In the genomic region with DNA sequence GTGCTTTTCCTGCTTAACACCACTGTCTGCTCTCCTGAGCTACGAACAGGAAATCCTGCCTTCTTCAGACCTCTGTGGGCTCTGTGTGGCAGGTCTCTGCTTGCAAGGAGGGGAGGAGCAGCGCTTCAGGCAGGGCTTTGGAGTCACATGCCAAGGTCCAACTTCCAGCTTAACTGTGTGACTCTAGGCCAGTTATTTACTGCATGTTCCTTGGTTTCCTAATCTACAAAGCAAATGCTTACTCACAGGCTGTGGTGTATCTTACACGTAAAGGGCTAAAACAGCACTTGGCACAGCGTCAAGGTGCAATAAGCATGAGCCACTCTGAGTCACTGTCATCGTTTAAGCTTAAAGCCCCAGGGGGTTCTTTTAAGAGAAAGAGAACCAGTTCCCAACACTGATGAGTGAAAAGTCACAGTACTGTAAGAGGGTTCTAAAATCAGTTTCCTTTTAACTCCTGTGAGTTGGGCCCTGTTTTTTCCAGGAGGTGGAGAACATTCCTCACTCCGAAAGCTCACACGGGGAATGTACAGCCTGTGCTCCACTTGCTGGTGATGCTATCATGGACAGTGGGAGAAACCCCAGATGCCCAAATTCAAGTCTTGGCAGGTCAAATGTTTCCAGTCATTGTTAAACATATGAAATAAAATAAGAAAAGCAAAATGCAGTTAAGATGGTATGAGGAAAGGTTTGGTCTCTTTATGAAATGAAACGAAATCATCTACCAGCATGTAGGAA, we compare ENCODE assay signal across 1 cellular context.
TF ChIP-seq lines count a peak whose summit lies in the region.

No MANE protein-coding gene starts in this region.

TF ChIP-seq in HepG2, 621 proteins besides CTCF, POLR2A, EP300 and RAD21 (continued from another document and continues in another):
- TF ChIP-seq, protein P1, sequence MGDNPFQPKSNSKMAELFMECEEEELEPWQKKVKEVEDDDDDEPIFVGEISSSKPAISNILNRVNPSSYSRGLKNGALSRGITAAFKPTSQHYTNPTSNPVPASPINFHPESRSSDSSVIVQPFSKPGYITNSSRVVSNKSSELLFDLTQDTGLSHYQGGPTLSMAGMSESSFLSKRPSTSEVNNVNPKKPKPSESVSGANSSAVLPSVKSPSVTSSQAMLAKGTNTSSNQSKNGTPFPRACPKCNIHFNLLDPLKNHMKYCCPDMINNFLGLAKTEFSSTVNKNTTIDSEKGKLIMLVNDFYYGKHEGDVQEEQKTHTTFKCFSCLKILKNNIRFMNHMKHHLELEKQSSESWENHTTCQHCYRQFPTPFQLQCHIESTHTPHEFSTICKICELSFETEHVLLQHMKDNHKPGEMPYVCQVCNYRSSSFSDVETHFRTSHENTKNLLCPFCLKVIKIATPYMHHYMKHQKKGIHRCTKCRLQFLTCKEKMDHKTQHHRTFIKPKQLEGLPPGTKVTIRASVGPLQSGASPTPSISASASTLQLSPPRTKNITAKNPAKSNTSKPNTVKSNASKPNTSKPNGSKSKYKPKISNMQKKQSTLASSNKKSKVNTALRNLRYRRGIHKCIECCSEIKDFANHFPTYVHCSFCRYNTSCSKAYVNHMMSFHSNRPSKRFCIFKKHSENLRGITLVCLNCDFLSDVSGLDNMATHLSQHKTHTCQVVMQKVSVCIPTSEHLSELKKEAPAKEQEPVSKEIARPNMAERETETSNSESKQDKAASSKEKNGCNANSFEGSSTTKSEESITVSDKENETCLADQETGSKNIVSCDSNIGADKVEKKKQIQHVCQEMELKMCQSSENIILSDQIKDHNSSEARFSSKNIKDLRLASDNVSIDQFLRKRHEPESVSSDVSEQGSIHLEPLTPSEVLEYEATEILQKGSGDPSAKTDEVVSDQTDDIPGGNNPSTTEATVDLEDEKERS (CRISPR knock-in tag; IDR thresholded peaks at IDR 0.05) = peak; percentile 89
- TF ChIP-seq ZFP36 (IDR thresholded peaks at IDR 0.05; ENCODE audit: borderline replicate concordance, low read depth, low read length, partially characterized antibody) = no peak
- TF ChIP-seq ZNF326 (CRISPR knock-in tag; IDR thresholded peaks at IDR 0.05; ENCODE audit: borderline replicate concordance) = no peak
- TF ChIP-seq, protein P2, sequence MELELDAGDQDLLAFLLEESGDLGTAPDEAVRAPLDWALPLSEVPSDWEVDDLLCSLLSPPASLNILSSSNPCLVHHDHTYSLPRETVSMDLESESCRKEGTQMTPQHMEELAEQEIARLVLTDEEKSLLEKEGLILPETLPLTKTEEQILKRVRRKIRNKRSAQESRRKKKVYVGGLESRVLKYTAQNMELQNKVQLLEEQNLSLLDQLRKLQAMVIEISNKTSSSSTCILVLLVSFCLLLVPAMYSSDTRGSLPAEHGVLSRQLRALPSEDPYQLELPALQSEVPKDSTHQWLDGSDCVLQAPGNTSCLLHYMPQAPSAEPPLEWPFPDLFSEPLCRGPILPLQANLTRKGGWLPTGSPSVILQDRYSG (CRISPR knock-in tag; IDR thresholded peaks at IDR 0.05) = no peak
- TF ChIP-seq GATAD1 (CRISPR knock-in tag; IDR thresholded peaks at IDR 0.05) = peak; percentile 82; the same call in 1 of the 2 replicates
- peak; percentile 84; the same call in 1 of the 2 replicates for TF ChIP-seq JUNB (CRISPR knock-in tag; IDR thresholded peaks at IDR 0.05; ENCODE audit: borderline replicate concordance)
- peak; percentile 97 for TF ChIP-seq TBX2 (CRISPR knock-in tag; IDR thresholded peaks at IDR 0.05; ENCODE audit: borderline replicate concordance)
- no peak; the same call in 1 of the 2 replicates for TF ChIP-seq ZNF451 (CRISPR knock-in tag; IDR thresholded peaks at IDR 0.05)
- TF ChIP-seq, protein P3, sequence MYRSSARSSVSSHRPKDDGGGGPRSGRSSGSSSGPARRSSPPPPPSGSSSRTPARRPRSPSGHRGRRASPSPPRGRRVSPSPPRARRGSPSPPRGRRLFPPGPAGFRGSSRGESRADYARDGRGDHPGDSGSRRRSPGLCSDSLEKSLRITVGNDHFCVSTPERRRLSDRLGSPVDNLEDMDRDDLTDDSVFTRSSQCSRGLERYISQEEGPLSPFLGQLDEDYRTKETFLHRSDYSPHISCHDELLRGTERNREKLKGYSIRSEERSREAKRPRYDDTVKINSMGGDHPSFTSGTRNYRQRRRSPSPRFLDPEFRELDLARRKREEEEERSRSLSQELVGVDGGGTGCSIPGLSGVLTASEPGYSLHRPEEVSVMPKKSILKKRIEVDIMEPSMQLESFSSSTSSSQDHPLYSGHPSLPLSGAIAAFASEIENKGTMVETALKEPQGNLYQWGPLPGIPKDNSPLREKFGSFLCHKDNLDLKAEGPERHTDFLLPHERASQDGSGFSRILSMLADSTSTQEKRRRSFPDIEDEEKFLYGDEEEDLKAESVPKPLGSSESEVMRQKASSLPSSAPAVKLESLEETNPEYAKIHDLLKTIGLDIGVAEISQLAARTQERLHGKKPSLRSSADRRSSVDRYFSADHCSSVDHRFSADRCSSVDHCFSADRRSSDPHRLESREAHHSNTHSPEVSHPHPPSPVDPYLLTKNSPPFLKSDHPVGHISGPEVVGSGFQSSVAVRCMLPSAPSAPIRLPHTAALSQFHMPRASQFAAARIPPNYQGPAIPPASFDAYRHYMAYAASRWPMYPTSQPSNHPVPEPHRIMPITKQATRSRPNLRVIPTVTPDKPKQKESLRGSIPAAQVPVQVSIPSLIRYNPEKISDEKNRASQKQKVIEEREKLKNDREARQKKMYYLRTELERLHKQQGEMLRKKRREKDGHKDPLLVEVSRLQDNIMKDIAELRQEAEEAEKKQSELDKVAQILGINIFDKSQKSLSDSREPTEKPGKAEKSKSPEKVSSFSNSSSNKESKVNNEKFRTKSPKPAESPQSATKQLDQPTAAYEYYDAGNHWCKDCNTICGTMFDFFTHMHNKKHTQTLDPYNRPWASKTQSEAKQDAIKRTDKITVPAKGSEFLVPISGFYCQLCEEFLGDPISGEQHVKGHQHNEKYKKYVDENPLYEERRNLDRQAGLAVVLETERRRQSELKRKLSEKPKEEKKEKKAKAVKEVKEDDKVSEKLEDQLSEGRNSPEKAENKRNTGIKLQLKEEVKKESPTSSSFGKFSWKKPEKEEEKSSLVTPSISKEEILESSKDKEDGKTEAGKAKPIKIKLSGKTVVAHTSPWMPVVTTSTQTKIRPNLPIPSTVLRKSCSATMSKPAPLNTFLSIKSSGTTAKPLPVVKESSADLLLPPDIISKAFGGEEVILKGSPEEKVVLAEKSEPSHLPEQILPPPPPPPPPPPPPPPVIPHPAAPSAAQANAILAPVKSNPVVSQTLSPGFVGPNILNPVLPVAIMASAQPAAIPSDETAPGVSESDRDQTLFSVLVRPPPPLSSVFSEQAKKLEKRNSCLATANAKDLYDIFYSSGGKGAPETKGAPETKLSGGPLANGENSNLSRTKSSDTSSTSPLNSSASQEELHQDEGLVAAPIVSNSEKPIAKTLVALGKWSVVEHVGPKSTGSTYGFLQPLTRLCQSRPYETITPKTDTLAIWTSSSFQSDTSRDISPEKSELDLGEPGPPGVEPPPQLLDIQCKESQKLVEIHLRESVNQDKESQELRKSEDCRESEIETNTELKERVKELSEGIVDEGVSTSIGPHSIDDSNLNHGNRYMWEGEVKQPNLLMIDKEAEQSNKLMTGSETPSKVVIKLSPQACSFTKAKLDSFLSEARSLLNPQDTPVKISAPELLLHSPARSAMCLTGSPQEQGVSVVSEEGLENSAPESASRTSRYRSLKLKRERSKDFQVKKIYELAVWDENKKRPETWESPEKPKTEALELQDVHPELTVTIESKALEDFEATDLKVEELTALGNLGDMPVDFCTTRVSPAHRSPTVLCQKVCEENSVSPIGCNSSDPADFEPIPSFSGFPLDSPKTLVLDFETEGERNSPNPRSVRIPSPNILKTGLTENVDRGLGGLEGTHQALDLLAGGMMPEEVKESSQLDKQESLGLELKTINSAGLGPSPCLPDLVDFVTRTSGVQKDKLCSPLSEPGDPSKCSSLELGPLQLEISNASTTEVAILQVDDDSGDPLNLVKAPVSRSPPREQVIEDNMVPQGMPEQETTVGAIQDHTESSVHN (CRISPR knock-in tag; IDR thresholded peaks at IDR 0.05) = peak; percentile 95
- TF ChIP-seq, protein P4, sequence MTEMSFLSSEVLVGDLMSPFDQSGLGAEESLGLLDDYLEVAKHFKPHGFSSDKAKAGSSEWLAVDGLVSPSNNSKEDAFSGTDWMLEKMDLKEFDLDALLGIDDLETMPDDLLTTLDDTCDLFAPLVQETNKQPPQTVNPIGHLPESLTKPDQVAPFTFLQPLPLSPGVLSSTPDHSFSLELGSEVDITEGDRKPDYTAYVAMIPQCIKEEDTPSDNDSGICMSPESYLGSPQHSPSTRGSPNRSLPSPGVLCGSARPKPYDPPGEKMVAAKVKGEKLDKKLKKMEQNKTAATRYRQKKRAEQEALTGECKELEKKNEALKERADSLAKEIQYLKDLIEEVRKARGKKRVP (CRISPR knock-in tag; IDR thresholded peaks at IDR 0.05) = peak in 1 of 2 experiments; percentile 85; a peak in 2 of 4 replicates
- no peak for TF ChIP-seq ZNF207 (IDR thresholded peaks at IDR 0.05; ENCODE audit: borderline replicate concordance)
- TF ChIP-seq, protein P5, sequence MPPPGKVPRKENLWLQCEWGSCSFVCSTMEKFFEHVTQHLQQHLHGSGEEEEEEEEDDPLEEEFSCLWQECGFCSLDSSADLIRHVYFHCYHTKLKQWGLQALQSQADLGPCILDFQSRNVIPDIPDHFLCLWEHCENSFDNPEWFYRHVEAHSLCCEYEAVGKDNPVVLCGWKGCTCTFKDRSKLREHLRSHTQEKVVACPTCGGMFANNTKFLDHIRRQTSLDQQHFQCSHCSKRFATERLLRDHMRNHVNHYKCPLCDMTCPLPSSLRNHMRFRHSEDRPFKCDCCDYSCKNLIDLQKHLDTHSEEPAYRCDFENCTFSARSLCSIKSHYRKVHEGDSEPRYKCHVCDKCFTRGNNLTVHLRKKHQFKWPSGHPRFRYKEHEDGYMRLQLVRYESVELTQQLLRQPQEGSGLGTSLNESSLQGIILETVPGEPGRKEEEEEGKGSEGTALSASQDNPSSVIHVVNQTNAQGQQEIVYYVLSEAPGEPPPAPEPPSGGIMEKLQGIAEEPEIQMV (CRISPR knock-in tag; IDR thresholded peaks at IDR 0.05; ENCODE audit: low read depth) = no peak; the same call in 1 of the 2 replicates
- TF ChIP-seq, protein P6, sequence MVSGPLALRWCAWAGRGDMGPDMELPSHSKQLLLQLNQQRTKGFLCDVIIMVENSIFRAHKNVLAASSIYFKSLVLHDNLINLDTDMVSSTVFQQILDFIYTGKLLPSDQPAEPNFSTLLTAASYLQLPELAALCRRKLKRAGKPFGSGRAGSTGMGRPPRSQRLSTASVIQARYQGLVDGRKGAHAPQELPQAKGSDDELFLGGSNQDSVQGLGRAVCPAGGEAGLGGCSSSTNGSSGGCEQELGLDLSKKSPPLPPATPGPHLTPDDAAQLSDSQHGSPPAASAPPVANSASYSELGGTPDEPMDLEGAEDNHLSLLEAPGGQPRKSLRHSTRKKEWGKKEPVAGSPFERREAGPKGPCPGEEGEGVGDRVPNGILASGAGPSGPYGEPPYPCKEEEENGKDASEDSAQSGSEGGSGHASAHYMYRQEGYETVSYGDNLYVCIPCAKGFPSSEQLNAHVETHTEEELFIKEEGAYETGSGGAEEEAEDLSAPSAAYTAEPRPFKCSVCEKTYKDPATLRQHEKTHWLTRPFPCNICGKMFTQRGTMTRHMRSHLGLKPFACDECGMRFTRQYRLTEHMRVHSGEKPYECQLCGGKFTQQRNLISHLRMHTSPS (CRISPR knock-in tag; IDR thresholded peaks at IDR 0.05; ENCODE audit: low read depth) = peak; percentile 51; the same call in 1 of the 2 replicates
- TF ChIP-seq CHCHD3 (CRISPR knock-in tag; IDR thresholded peaks at IDR 0.05) = no peak
- no peak for TF ChIP-seq ZNF777 (CRISPR knock-in tag; IDR thresholded peaks at IDR 0.05)
- TF ChIP-seq, protein P7, sequence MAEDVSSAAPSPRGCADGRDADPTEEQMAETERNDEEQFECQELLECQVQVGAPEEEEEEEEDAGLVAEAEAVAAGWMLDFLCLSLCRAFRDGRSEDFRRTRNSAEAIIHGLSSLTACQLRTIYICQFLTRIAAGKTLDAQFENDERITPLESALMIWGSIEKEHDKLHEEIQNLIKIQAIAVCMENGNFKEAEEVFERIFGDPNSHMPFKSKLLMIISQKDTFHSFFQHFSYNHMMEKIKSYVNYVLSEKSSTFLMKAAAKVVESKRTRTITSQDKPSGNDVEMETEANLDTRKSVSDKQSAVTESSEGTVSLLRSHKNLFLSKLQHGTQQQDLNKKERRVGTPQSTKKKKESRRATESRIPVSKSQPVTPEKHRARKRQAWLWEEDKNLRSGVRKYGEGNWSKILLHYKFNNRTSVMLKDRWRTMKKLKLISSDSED (CRISPR knock-in tag; IDR thresholded peaks at IDR 0.05) = no peak
- TF ChIP-seq, protein P8, sequence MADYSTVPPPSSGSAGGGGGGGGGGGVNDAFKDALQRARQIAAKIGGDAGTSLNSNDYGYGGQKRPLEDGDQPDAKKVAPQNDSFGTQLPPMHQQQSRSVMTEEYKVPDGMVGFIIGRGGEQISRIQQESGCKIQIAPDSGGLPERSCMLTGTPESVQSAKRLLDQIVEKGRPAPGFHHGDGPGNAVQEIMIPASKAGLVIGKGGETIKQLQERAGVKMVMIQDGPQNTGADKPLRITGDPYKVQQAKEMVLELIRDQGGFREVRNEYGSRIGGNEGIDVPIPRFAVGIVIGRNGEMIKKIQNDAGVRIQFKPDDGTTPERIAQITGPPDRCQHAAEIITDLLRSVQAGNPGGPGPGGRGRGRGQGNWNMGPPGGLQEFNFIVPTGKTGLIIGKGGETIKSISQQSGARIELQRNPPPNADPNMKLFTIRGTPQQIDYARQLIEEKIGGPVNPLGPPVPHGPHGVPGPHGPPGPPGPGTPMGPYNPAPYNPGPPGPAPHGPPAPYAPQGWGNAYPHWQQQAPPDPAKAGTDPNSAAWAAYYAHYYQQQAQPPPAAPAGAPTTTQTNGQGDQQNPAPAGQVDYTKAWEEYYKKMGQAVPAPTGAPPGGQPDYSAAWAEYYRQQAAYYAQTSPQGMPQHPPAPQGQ (CRISPR knock-in tag; IDR thresholded peaks at IDR 0.05; ENCODE audit: borderline replicate concordance) = 0 out of 2 replicates have a peak, but pooled peaks have one; percentile 44
- TF ChIP-seq PAWR (CRISPR knock-in tag; IDR thresholded peaks at IDR 0.05; ENCODE audit: borderline replicate concordance) = no peak
- TF ChIP-seq HNRNPH1 (optimal IDR thresholded peaks at IDR 0.05; ENCODE audit: low read depth, low read length) = no peak
- peak; percentile 61 for TF ChIP-seq GABPB1 (CRISPR knock-in tag; IDR thresholded peaks at IDR 0.05)
- no peak for TF ChIP-seq ZNF776 (CRISPR knock-in tag; IDR thresholded peaks at IDR 0.05)
